In genomic region chr5:53019320-53019719, GRCh38 we compare ENCODE assay signal across 14 cellular contexts. TPM values are rescaled to one million over a fixed set of nuclear protein-coding genes. Genes with fewer than 3 reads are reported as not detected.
DNase-seq lines count a peak whose midpoint lies in the region; FAIRE-seq and TF ChIP-seq lines count a peak whose summit lies in the region.
"Had no signal": no experiment of that assay in that cellular context is flagged by ENCODE, and none has a peak within 500 bp of the region (broad histone marks: within the 10 kb centered on the region; RNA-seq: fewer than 3 reads in every experiment).

No MANE protein-coding gene starts in this region.

- no peak for TF ChIP-seq EP300 in suprapubic skin (IDR thresholded peaks at IDR 0.05)

- H4K20me1 ChIP-seq in endothelial cell of umbilical vein (replicated peaks; ENCODE audit: control insufficient read depth, extremely low read depth, insufficient read depth, low read length), result no peaks in the 10 kb centered on the region

- H3K9me3 ChIP-seq in endothelial cell of umbilical vein (replicated peaks; ENCODE audit: control insufficient read depth, insufficient read depth, low read length) (no peaks in the 10 kb centered on the region), suprapubic skin (no peaks in the 10 kb centered on the region)

- DNase-seq in GM03348 (ENCODE audit: low spot score) (peak; percentile 44), RWPE1 (ENCODE audit: low spot score) (peak; percentile 45), endothelial cell of umbilical vein (ENCODE audit: low read depth, low spot score) (peak; percentile 69), renal cortical epithelial cell (ENCODE audit: low read depth) (peak; percentile 53), KG1 (lab: John Stamatoyannopoulos, UW) (no peak), suprapubic skin (ENCODE audit: low spot score in 2 of 2) (no peak), activated T-cell treated with anti-CD3 and anti-CD28 coated beads for 4 hours (no peak)
- DNase-seq: activated CD4-positive, alpha-beta T cell treated with anti-CD3 and anti-CD28 coated beads, Interleukin-2, amount 10 ng/mL, durations not matched to agents 24 days and 14 days; DMS 273 treated with DMSO at 0.1 percent for 48 hours; hypothalamus; NCI-H526; stimulated activated CD4-positive, alpha-beta T cell treated with anti-CD3 and anti-CD28 coated beads, Interleukin-2, amount 100 ng/mL, for 24 hours; stimulated activated naive CD4-positive, alpha-beta T cell had no signal

- H3K27ac ChIP-seq in RWPE1 (no peak overlapping the region), endothelial cell of umbilical vein (ENCODE audit: insufficient read depth, low read depth, low read length) (peak overlapping the region; percentile 66), suprapubic skin (no peak overlapping the region)
- H3K27ac ChIP-seq: SK-N-MC had no signal

- no peaks in the 10 kb centered on the region for H3K9me1 ChIP-seq in endothelial cell of umbilical vein (replicated peaks; ENCODE audit: control insufficient read depth, extremely low read depth, insufficient read depth, low read length)

- no peak overlapping the region for H3K9ac ChIP-seq in endothelial cell of umbilical vein (replicated peaks; ENCODE audit: extremely low read depth, insufficient read depth, low read length)

- no peak overlapping the region for H3K4me3 ChIP-seq in endothelial cell of umbilical vein (replicated peaks in 1 of 3; ENCODE audit: insufficient read depth in 1 of 3, low read depth in 1 of 3, low read length in 3 of 3)
- no peak overlapping the region for H3K4me3 ChIP-seq in suprapubic skin
- H3K4me3 ChIP-seq: SK-N-MC had no signal

- no peak for TF ChIP-seq CTCF in RWPE1 (conservative IDR thresholded peaks at IDR 0.05; ENCODE audit: low read depth)
- TF ChIP-seq CTCF in endothelial cell of umbilical vein (IDR thresholded peaks at IDR 0.05; ENCODE audit: extremely low read depth in 1 of 2, insufficient read depth in 1 of 2, low read depth in 1 of 2, low read length in 2 of 2), result no peak
- TF ChIP-seq CTCF in suprapubic skin (IDR thresholded peaks at IDR 0.05), result no peak

- peaks cover 82% of the 10 kb centered on the region for H3K79me2 ChIP-seq in endothelial cell of umbilical vein (ENCODE audit: control insufficient read depth, insufficient read depth, low read length)

- H3K4me1 ChIP-seq in endothelial cell of umbilical vein (ENCODE audit: control insufficient read depth, extremely low read depth, insufficient read depth, low read length) (peaks cover 15% of the 10 kb centered on the region), suprapubic skin (peaks cover 7% of the 10 kb centered on the region)

- no peaks in the 10 kb centered on the region for H3K36me3 ChIP-seq in endothelial cell of umbilical vein (ENCODE audit: control insufficient read depth in 2 of 2, extremely low read depth in 1 of 2, insufficient read depth in 2 of 2, low read length in 2 of 2)
- H3K36me3 ChIP-seq in suprapubic skin, result no peaks in the 10 kb centered on the region

- TF ChIP-seq POLR2A in endothelial cell of umbilical vein (IDR thresholded peaks at IDR 0.05; ENCODE audit: low read depth, low read length) (no peak), suprapubic skin (IDR thresholded peaks at IDR 0.05) (no peak)

- WGBS in suprapubic skin, result 81% methylated on average over 4 of the region's 4 CpGs

- BruUV-seq in endothelial cell of umbilical vein (replicated peaks; lab: Mats Ljungman, UMichigan), result no TSS peak

- dilution Hi-C loops in endothelial cell of umbilical vein (cut with MboI; ENCODE audit: extremely low pct_ligation_motif_present, low sequenced_read_pairs), result no loop called here

- H2AFZ ChIP-seq in endothelial cell of umbilical vein (ENCODE audit: low read depth, low read length), result no peak overlapping the region

- peak; percentile 92 for FAIRE-seq in endothelial cell of umbilical vein (lab: Jason Lieb, UNC)

- CTCF ChIA-PET in RWPE1 (lab: Yijun Ruan, JAX) (no interaction called here), endothelial cell of umbilical vein (lab: Charles Lee) (no interaction called here)

- peak overlapping the region; percentile 63 for H3K4me2 ChIP-seq in endothelial cell of umbilical vein (ENCODE audit: insufficient read depth, low read length)

- POLR2A ChIA-PET in RWPE1 (lab: Yijun Ruan, JAX; ENCODE audit: low non-redundant PET), result no interaction called here
- POLR2A ChIA-PET in endothelial cell of umbilical vein (lab: Charles Lee), result no interaction called here

- intact Hi-C loops in endothelial cell of umbilical vein (cut with micrococcal nuclease), result loop anchor here (1.0 kb wide), 1 partner anchor 9 kb away; no protein-coding TSS in a partner anchor

- no peaks in the 10 kb centered on the region for H3K27me3 ChIP-seq in endothelial cell of umbilical vein (ENCODE audit: control insufficient read depth in 2 of 2, insufficient read depth in 2 of 2, low read length in 2 of 2)
- H3K27me3 ChIP-seq in suprapubic skin, result no peaks in the 10 kb centered on the region

TF ChIP-seq in endothelial cell of umbilical vein, 7 proteins besides CTCF, POLR2A, EP300 and RAD21:
- TF ChIP-seq FOS (IDR thresholded peaks at IDR 0.05; ENCODE audit: borderline replicate concordance, insufficient read depth, low read length) (peak; percentile 98), GATA2 (IDR thresholded peaks at IDR 0.05; ENCODE audit: insufficient read depth, insufficient read length, low read depth, low read length) (peak; percentile 99), POLR2AphosphoS5 (IDR thresholded peaks at IDR 0.05; ENCODE audit: insufficient read depth, low read depth, low read length) (peak; percentile 71), JUN (IDR thresholded peaks at IDR 0.05; ENCODE audit: borderline replicate concordance, insufficient read depth, insufficient read length, low read depth) (peak; percentile 75), EZH2 (IDR thresholded peaks at IDR 0.05; ENCODE audit: borderline replicate concordance, low read depth, low read length, severe bottlenecking) (no peak), MYC (IDR thresholded peaks at IDR 0.05; ENCODE audit: low read depth, low read length) (peak; percentile 9)
- TF ChIP-seq, protein P1, sequence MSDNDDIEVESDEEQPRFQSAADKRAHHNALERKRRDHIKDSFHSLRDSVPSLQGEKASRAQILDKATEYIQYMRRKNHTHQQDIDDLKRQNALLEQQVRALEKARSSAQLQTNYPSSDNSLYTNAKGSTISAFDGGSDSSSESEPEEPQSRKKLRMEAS (IDR thresholded peaks at IDR 0.05; ENCODE audit: insufficient read depth, insufficient read length), result no peak

RNA-seq across cellular contexts. Expression of gene ITGA2, which starts 30.2 kb away (rescaled TPM):
- total RNA-seq in endothelial cell of umbilical vein, result 53.2 and 62.3 TPM in 2 replicates
- 8.9 and 11.2 TPM in 2 replicates for polyA plus RNA-seq in endothelial cell of umbilical vein
- polyA plus RNA-seq in endothelial cell of umbilical vein (2011; cell fraction: cytosol; rRNA removed), result 12.5 and 13.0 TPM in 2 replicates
- 19.5 and 23.9 TPM in 2 replicates for polyA plus RNA-seq in endothelial cell of umbilical vein (2011; cell fraction: nucleus; rRNA removed)
- 36.8 and 58.4 TPM in 2 replicates for polyA plus RNA-seq in endothelial cell of umbilical vein (2012)
- polyA minus RNA-seq in endothelial cell of umbilical vein, result 48.2 and 48.9 TPM in 2 replicates
- 8.8 TPM for polyA minus RNA-seq in endothelial cell of umbilical vein (2011; cell fraction: cytosol; rRNA and poly(A)+ RNA removed)
- polyA minus RNA-seq in endothelial cell of umbilical vein (2011; cell fraction: nucleus; rRNA and poly(A)+ RNA removed), result 32.6 and 52.9 TPM in 2 replicates
- total RNA-seq in renal cortical epithelial cell, result 21.3 and 54.2 TPM in 2 replicates
- 10 to 100 TPM; 29.3 to 54.5 (median 34.3) TPM for total RNA-seq in suprapubic skin

Comparison
In these comparisons a context has a peak if more than half of its experiments do, and no peak if none do; other contexts are left out.
1. DNase-seq: peak in GM03348 (single experiment), RWPE1 (single experiment), endothelial cell of umbilical vein (single experiment) and renal cortical epithelial cell (single experiment); none in KG1 (single experiment), suprapubic skin (0 of 2) and activated T-cell treated with anti-CD3 and anti-CD28 coated beads for 4 hours (single experiment).